Comparison of ENCODE assay signal across 21 cellular contexts in genomic region chr3:52072020-52072419, GRCh38. TPM values are rescaled to one million over a fixed set of nuclear protein-coding genes. Genes with fewer than 3 reads are reported as not detected.
DNase-seq lines count a peak whose midpoint lies in the region; ATAC-seq and TF ChIP-seq lines count a peak whose summit lies in the region.
"Had no signal": no experiment of that assay in that cellular context is flagged by ENCODE, and none has a peak within 500 bp of the region (broad histone marks: within the 10 kb centered on the region; RNA-seq: fewer than 3 reads in every experiment).

No MANE protein-coding gene starts in this region.

- H3K9me2 ChIP-seq in GM23338 (ENCODE audit: insufficient read depth), result no peaks in the 10 kb centered on the region

- WGBS in lung, 2 donors, result 71 to 87% methylated on average over 5 of the region's 5 CpGs

- no peaks in the 10 kb centered on the region for H4K20me1 ChIP-seq in GM23338 (replicated peaks; ENCODE audit: insufficient read depth)

- no peak overlapping the region for H2AFZ ChIP-seq in GM23338

- H3K79me2 ChIP-seq in GM23338 (replicated peaks; ENCODE audit: insufficient read depth), result no peaks in the 10 kb centered on the region

- TF ChIP-seq CTCF in ascending aorta (IDR thresholded peaks at IDR 0.05) (no peak), lung (IDR thresholded peaks at IDR 0.05; ENCODE audit: control extremely low read depth, extremely low read depth) (no peak), GM23338 (conservative IDR thresholded peaks at IDR 0.05; ENCODE audit: low read depth in 2 of 2) (no peak)

- no peaks in the 10 kb centered on the region for H3K27me3 ChIP-seq in ascending aorta
- no peaks in the 10 kb centered on the region for H3K27me3 ChIP-seq in lung (ENCODE audit: control insufficient read depth, insufficient read depth)
- H3K27me3 ChIP-seq in GM23338 (ENCODE audit: insufficient read depth), result no peaks in the 10 kb centered on the region
- H3K27me3 ChIP-seq: transverse colon had no signal

- no peaks in the 10 kb centered on the region for H3K9me3 Mint-ChIP-seq in stimulated activated effector memory CD8-positive, alpha-beta T cell treated with anti-CD3 and anti-CD28 coated beads, Interleukin-12 subunit alpha, Interleukin-12 subunit beta, amount 100 ng/mL, for 72 hours
- H3K9me3 Mint-ChIP-seq in GM23338, result no peaks in the 10 kb centered on the region
- H3K9me3 Mint-ChIP-seq: activated naive CD8-positive, alpha-beta T cell treated with anti-CD3 and anti-CD28 coated beads, Interleukin-2, amount 10 ng/mL, durations not matched to agents 7 days and 5 days; neural crest cell had no signal

- H3K4me1 ChIP-seq in ascending aorta (peaks cover 3 to 28% of the 10 kb centered on the region in 2 donors), lung (ENCODE audit: control insufficient read depth in 2 of 2, insufficient read depth in 2 of 2, low read length in 2 of 2) (peaks cover 0 to 18% of the 10 kb centered on the region in 2 donors), GM23338 (ENCODE audit: insufficient read depth) (no peaks in the 10 kb centered on the region)
- H3K4me1 ChIP-seq: Caco-2 had no signal

- H3K27ac Mint-ChIP-seq in stimulated activated effector memory CD8-positive, alpha-beta T cell treated with anti-CD3 and anti-CD28 coated beads, Interleukin-12 subunit alpha, Interleukin-12 subunit beta, amount 100 ng/mL, for 72 hours, result peak overlapping the region; percentile 79
- no peak overlapping the region for H3K27ac Mint-ChIP-seq in GM23338
- H3K27ac Mint-ChIP-seq: activated CD8-positive, alpha-beta T cell treated with anti-CD3 and anti-CD28 coated beads, Interleukin-2, amount 10 ng/mL, durations not matched to agents 7 days and 5 days; activated naive CD8-positive, alpha-beta T cell treated with anti-CD3 and anti-CD28 coated beads, Interleukin-2, amount 10 ng/mL, durations not matched to agents 7 days and 5 days had no signal

- H3K9me3 ChIP-seq in SK-N-MC (ENCODE audit: low read depth, low read length) (no peaks in the 10 kb centered on the region), ascending aorta (no peaks in the 10 kb centered on the region), lung (ENCODE audit: control insufficient read depth in 2 of 2, insufficient read depth in 1 of 2, low read length in 1 of 2) (no peaks in the 10 kb centered on the region)
- H3K9me3 ChIP-seq: Caco-2, mucosa of descending colon, transverse colon had no signal

- peaks cover 10% of the 10 kb centered on the region for H3K27me3 Mint-ChIP-seq in GM23338 (ENCODE audit: insufficient read depth, low read depth, poor library complexity)
- H3K27me3 Mint-ChIP-seq: activated naive CD8-positive, alpha-beta T cell treated with anti-CD3 and anti-CD28 coated beads, Interleukin-2, amount 10 ng/mL, durations not matched to agents 7 days and 5 days had no signal

- no peak overlapping the region for H3K9ac ChIP-seq in SK-N-MC (ENCODE audit: insufficient read length)

- H3F3A ChIP-seq in GM23338 (replicated peaks; ENCODE audit: low read depth), result no peaks in the 10 kb centered on the region

- ATAC-seq in lung (ENCODE audit: insufficient read depth, low FRiP score) (no peak), GM23338 (no peak), HG03342 (IDR thresholded peaks at IDR 0.05; ENCODE audit: unreplicated experiment) (no peak)
- ATAC-seq in stimulated activated effector memory CD8-positive, alpha-beta T cell treated with anti-CD3 and anti-CD28 coated beads, Interleukin-12 subunit alpha, Interleukin-12 subunit beta, amount 100 ng/mL, for 72 hours, result peak; percentile 70
- ATAC-seq: activated CD8-positive, alpha-beta T cell treated with anti-CD3 and anti-CD28 coated beads, Interleukin-2, amount 10 ng/mL, durations not matched to agents 7 days and 5 days; mucosa of descending colon; Panc1; right cardiac atrium had no signal

- intact Hi-C loops in ascending aorta (cut with DNase I), result loop anchor here (5.0 kb wide), 1 partner anchor 50 kb away; no protein-coding TSS in a partner anchor

- H3K4me3 ChIP-seq in SK-N-MC (no peak overlapping the region), ascending aorta (no peak overlapping the region), lung (no peak overlapping the region), GM23338 (no peak overlapping the region)
- H3K4me3 ChIP-seq: mucosa of descending colon, transverse colon had no signal

- DNase-seq in SK-N-MC (ENCODE audit: low read depth, low spot score) (no peak), ascending aorta (ENCODE audit: low spot score in 2 of 2) (no peak), lung (ENCODE audit: low spot score) (peak; percentile 65), GM23338 (ENCODE audit: low spot score) (no peak), NCI-H2227 (lab: John Stamatoyannopoulos, UW; ENCODE audit: unreplicated experiment) (no peak)
- DNase-seq in stimulated activated effector memory CD8-positive, alpha-beta T cell treated with anti-CD3 and anti-CD28 coated beads, Interleukin-12 subunit alpha, Interleukin-12 subunit beta, amount 100 ng/mL, for 72 hours (ENCODE audit: low spot score in 2 of 2), result no peak
- DNase-seq: activated CD8-positive, alpha-beta T cell treated with anti-CD3 and anti-CD28 coated beads, Interleukin-2, amount 10 ng/mL, durations not matched to agents 7 days and 5 days; activated naive CD8-positive, alpha-beta T cell treated with anti-CD3 and anti-CD28 coated beads, Interleukin-2, amount 10 ng/mL, durations not matched to agents 7 days and 5 days; C1 segment of cervical spinal cord; Caco-2; IMR-90; kidney glomerular epithelial cell; mucosa of descending colon; NCI-H1436 treated with DMSO at 0.1 percent for 48 hours; SHP77; stimulated activated CD8-positive, alpha-beta memory T cell treated with anti-CD3 and anti-CD28 coated beads, Interleukin-4, amount 100 ng/mL, for 48 hours; transverse colon had no signal

- H3K4me2 ChIP-seq in GM23338, result no peak overlapping the region

- H3K36me3 Mint-ChIP-seq in stimulated activated effector memory CD8-positive, alpha-beta T cell treated with anti-CD3 and anti-CD28 coated beads, Interleukin-12 subunit alpha, Interleukin-12 subunit beta, amount 100 ng/mL, for 72 hours, result peaks cover 6% of the 10 kb centered on the region
- peaks cover 14% of the 10 kb centered on the region for H3K36me3 Mint-ChIP-seq in GM23338 (ENCODE audit: low read depth)
- H3K36me3 Mint-ChIP-seq: activated naive CD8-positive, alpha-beta T cell treated with anti-CD3 and anti-CD28 coated beads, Interleukin-2, amount 10 ng/mL, durations not matched to agents 7 days and 5 days had no signal

- H3K4me1 Mint-ChIP-seq in stimulated activated effector memory CD8-positive, alpha-beta T cell treated with anti-CD3 and anti-CD28 coated beads, Interleukin-12 subunit alpha, Interleukin-12 subunit beta, amount 100 ng/mL, for 72 hours, result peaks cover 23% of the 10 kb centered on the region
- H3K4me1 Mint-ChIP-seq in GM23338, result no peaks in the 10 kb centered on the region
- H3K4me1 Mint-ChIP-seq: activated naive CD8-positive, alpha-beta T cell treated with anti-CD3 and anti-CD28 coated beads, Interleukin-2, amount 10 ng/mL, durations not matched to agents 7 days and 5 days had no signal

- H3K27ac ChIP-seq in SK-N-MC (0 out of 2 replicates have a peak overlapping the region, but pooled peaks have one; percentile 31), ascending aorta (peak overlapping the region; percentile 84 to 95), lung (ENCODE audit: low read depth in 1 of 2, low read length in 1 of 2) (peak overlapping the region in 1 of 2 donors; percentile 9), GM23338 (ENCODE audit: low read depth) (no peak overlapping the region)

- no peak overlapping the region for H3K4me3 Mint-ChIP-seq in stimulated activated effector memory CD8-positive, alpha-beta T cell treated with anti-CD3 and anti-CD28 coated beads, Interleukin-12 subunit alpha, Interleukin-12 subunit beta, amount 100 ng/mL, for 72 hours
- H3K4me3 Mint-ChIP-seq in GM23338, result no peak overlapping the region
- H3K4me3 Mint-ChIP-seq: activated CD8-positive, alpha-beta T cell treated with anti-CD3 and anti-CD28 coated beads, Interleukin-2, amount 10 ng/mL, durations not matched to agents 7 days and 5 days; activated naive CD8-positive, alpha-beta T cell treated with anti-CD3 and anti-CD28 coated beads, Interleukin-2, amount 10 ng/mL, durations not matched to agents 7 days and 5 days; neural crest cell had no signal

- H3K36me3 ChIP-seq in SK-N-MC (ENCODE audit: insufficient read depth, low read length) (no peaks in the 10 kb centered on the region), ascending aorta (no peaks in the 10 kb centered on the region), lung (ENCODE audit: control insufficient read depth in 2 of 2, insufficient read depth in 2 of 2, low read length in 2 of 2) (no peaks in the 10 kb centered on the region), GM23338 (ENCODE audit: insufficient read depth) (no peaks in the 10 kb centered on the region; the same call in 1 of the 2 replicates)
- H3K36me3 ChIP-seq: transverse colon had no signal

TF ChIP-seq in GM23338, 12 proteins besides CTCF, POLR2A, EP300 and RAD21:
- TF ChIP-seq ETS1 (IDR thresholded peaks at IDR 0.05) (no peak), EZH2 (IDR thresholded peaks at IDR 0.05; ENCODE audit: low read depth, unreplicated experiment) (no peak), NANOG (IDR thresholded peaks at IDR 0.05; ENCODE audit: borderline replicate concordance) (no peak), CREB1 (CRISPR knock-in tag; IDR thresholded peaks at IDR 0.05; ENCODE audit: low read depth) (no peak)

RNA-seq across cellular contexts. Expression of gene DUSP7, which starts 15.6 kb away (rescaled TPM):
- 76.5 TPM for total RNA-seq in ascending aorta
- 10 to 100 TPM; 16.5 to 36.2 TPM for total RNA-seq in lung
- polyA plus RNA-seq in lung, result 10 to 100 TPM; 10.2 to 25.2 TPM
- total RNA-seq in GM23338 (2014; rRNA removed; shearing (Covaris generic)), result 14.7 and 15.8 TPM in 2 replicates
- polyA plus RNA-seq in GM23338 (2016; fragmentation: Nextera tagmentation; extraction: Ambion mirVana), result 5.6 and 5.9 TPM in 2 replicates
